12 cellular contexts compared by ENCODE assay signal in the genomic region with DNA sequence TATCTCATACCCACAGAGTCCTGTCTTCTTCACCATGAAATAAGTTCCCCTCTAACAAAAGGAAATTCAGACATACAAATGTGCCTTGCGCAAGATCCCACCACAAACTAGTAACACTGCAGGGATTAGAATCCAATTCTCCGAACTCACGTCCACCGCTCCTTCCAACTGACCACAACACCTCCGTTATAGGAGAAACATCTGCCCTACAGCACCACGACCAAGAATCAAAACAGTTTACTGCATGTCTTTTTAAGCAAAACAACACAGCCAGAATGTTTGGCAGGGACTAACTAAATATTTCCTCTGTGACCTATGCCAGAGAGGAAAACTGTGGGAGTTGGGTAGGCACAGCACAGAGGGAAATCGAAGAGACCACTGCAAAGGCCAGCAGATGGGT.
A peak's percentile ranks its signal among the peaks of the same experiment; 100 is the strongest.
DNase-seq lines count a peak whose midpoint lies in the region; ATAC-seq and TF ChIP-seq lines count a peak whose summit lies in the region.
"Had no signal": no experiment of that assay in that cellular context is flagged by ENCODE, and none has a peak within 500 bp of the region (broad histone marks: within the 10 kb centered on the region; RNA-seq: fewer than 3 reads in every experiment).

No MANE protein-coding gene starts in this region.

- H3K4me3 ChIP-seq in thoracic aorta, result peak overlapping the region; percentile 8
- H3K4me3 ChIP-seq in Karpas-422 (ENCODE audit: low read length), result no peak overlapping the region
- H3K4me3 ChIP-seq: psoas muscle had no signal

- H3K9me3 ChIP-seq in thoracic aorta, result no peaks in the 10 kb centered on the region
- H3K9me3 ChIP-seq in Karpas-422 (ENCODE audit: low read length), result no peaks in the 10 kb centered on the region
- H3K9me3 ChIP-seq: psoas muscle had no signal

- peaks cover 0 to 5% of the 10 kb centered on the region in 2 donors for H3K4me1 ChIP-seq in thoracic aorta (ENCODE audit: control insufficient read depth in 1 of 2, low read depth in 2 of 2)
- H3K4me1 ChIP-seq in Karpas-422 (ENCODE audit: low read length), result no peaks in the 10 kb centered on the region

- no TSS peak for BruUV-seq in MCF 10A (replicated peaks; lab: Mats Ljungman, UMichigan)

- H3K36me3 Mint-ChIP-seq in MCF 10A (ENCODE audit: insufficient read depth, unreplicated experiment), result no peaks in the 10 kb centered on the region

- peaks cover 30% of the 10 kb centered on the region for H3K4me1 Mint-ChIP-seq in MCF 10A (ENCODE audit: insufficient read depth, unreplicated experiment)

- no peaks in the 10 kb centered on the region for H3K79me2 ChIP-seq in Karpas-422 (ENCODE audit: low read length)

- DNase-seq in M059J (ENCODE audit: low read depth), result peak; percentile 93
- DNase-seq in MCF 10A (ENCODE audit: unreplicated experiment), result peak; percentile 58
- DNase-seq in left lobe of liver (ENCODE audit: low spot score), result peak; percentile 10
- no peak for DNase-seq in thoracic aorta (ENCODE audit: low spot score)
- no peak for DNase-seq in Karpas-422
- no peak for DNase-seq in C1 segment of cervical spinal cord (lab: John Stamatoyannopoulos, UW)
- DNase-seq: activated CD4-positive, alpha-beta T cell treated with anti-CD3 and anti-CD28 coated beads for 36 hours; activated naive CD8-positive, alpha-beta T cell treated with anti-CD3 and anti-CD28 coated beads, Interleukin-2, amount 10 ng/mL, durations not matched to agents 7 days and 5 days; NCI-H1092; psoas muscle had no signal

- H3K4me3 Mint-ChIP-seq in MCF 10A (ENCODE audit: unreplicated experiment), result no peak overlapping the region
- H3K4me3 Mint-ChIP-seq: activated CD4-positive, alpha-beta T cell treated with anti-CD3 and anti-CD28 coated beads for 36 hours; activated naive CD8-positive, alpha-beta T cell treated with anti-CD3 and anti-CD28 coated beads, Interleukin-2, amount 10 ng/mL, durations not matched to agents 7 days and 5 days had no signal

- H3K9me2 ChIP-seq in Karpas-422 (replicated peaks; ENCODE audit: insufficient read depth, low read length), result no peaks in the 10 kb centered on the region

- no peak overlapping the region for H3K27ac Mint-ChIP-seq in MCF 10A (ENCODE audit: low read depth, unreplicated experiment)
- H3K27ac Mint-ChIP-seq: activated CD4-positive, alpha-beta T cell treated with anti-CD3 and anti-CD28 coated beads for 36 hours; activated naive CD8-positive, alpha-beta T cell treated with anti-CD3 and anti-CD28 coated beads, Interleukin-2, amount 10 ng/mL, durations not matched to agents 7 days and 5 days had no signal

- H3K9ac ChIP-seq in Karpas-422 (ENCODE audit: low read length), result no peak overlapping the region

- no peak for TF ChIP-seq CTCF in MCF 10A (IDR thresholded peaks at IDR 0.05; ENCODE audit: unreplicated experiment)
- no peak for TF ChIP-seq CTCF in thoracic aorta (IDR thresholded peaks at IDR 0.05)

- ATAC-seq in left lobe of liver (no peak), thoracic aorta (ENCODE audit: insufficient number of reproducible peaks, low FRiP score, low read depth) (no peak), HG03095 (IDR thresholded peaks at IDR 0.05; ENCODE audit: unreplicated experiment) (no peak), GM18909 (IDR thresholded peaks at IDR 0.05; ENCODE audit: poor library complexity, unreplicated experiment) (no peak)
- ATAC-seq: activated CD4-positive, alpha-beta T cell treated with anti-CD3 and anti-CD28 coated beads for 36 hours; psoas muscle had no signal

- no peaks in the 10 kb centered on the region for H4K20me1 ChIP-seq in Karpas-422 (ENCODE audit: insufficient read depth, low read depth, low read length)

- no peaks in the 10 kb centered on the region for H3K27me3 ChIP-seq in thoracic aorta (replicated peaks; ENCODE audit: insufficient read depth)
- H3K27me3 ChIP-seq in Karpas-422 (ENCODE audit: low read length), result no peaks in the 10 kb centered on the region

- intact Hi-C loops in MCF 10A (cut with micrococcal nuclease), result no loop called here

- H3K36me3 ChIP-seq in thoracic aorta (no peaks in the 10 kb centered on the region), Karpas-422 (ENCODE audit: insufficient read depth, low read length) (no peaks in the 10 kb centered on the region)

- H3K27ac ChIP-seq in thoracic aorta, result no peak overlapping the region
- no peak overlapping the region for H3K27ac ChIP-seq in Karpas-422 (ENCODE audit: low read length)
- H3K27ac ChIP-seq: psoas muscle had no signal

- no peaks in the 10 kb centered on the region for H3K27me3 Mint-ChIP-seq in MCF 10A (ENCODE audit: insufficient read depth, unreplicated experiment)

- no peak overlapping the region for H2AFZ ChIP-seq in Karpas-422 (ENCODE audit: low read length)

- CTCF ChIA-PET in MCF 10A (lab: Yijun Ruan, JAX), result interaction anchor here (0.7 kb wide), 1 partner anchor 738 kb away, joined by 3 read pairs; no protein-coding TSS in a partner anchor

- H3K4me2 ChIP-seq in Karpas-422 (ENCODE audit: low read depth, low read length, poor library complexity, severe bottlenecking), result no peak overlapping the region

- no peaks in the 10 kb centered on the region for H3K9me3 Mint-ChIP-seq in MCF 10A (ENCODE audit: unreplicated experiment)
- H3K9me3 Mint-ChIP-seq: activated naive CD8-positive, alpha-beta T cell treated with anti-CD3 and anti-CD28 coated beads, Interleukin-2, amount 10 ng/mL, durations not matched to agents 7 days and 5 days had no signal

- POLR2A ChIA-PET in MCF 10A (lab: Yijun Ruan, JAX), result interaction anchor here (1.0 kb wide), 1 partner anchor 156 kb away, joined by 3 read pairs; a partner anchor contains a TSS

Comparison
In these comparisons a context has a peak if more than half of its experiments do, and no peak if none do; other contexts are left out.
1. DNase-seq: peak in M059J (single experiment), MCF 10A (single experiment) and left lobe of liver (single experiment); none in thoracic aorta (single experiment), Karpas-422 (single experiment) and C1 segment of cervical spinal cord (0 of 14).